ENCODE assay signal across 7 cellular contexts in the genomic region with DNA sequence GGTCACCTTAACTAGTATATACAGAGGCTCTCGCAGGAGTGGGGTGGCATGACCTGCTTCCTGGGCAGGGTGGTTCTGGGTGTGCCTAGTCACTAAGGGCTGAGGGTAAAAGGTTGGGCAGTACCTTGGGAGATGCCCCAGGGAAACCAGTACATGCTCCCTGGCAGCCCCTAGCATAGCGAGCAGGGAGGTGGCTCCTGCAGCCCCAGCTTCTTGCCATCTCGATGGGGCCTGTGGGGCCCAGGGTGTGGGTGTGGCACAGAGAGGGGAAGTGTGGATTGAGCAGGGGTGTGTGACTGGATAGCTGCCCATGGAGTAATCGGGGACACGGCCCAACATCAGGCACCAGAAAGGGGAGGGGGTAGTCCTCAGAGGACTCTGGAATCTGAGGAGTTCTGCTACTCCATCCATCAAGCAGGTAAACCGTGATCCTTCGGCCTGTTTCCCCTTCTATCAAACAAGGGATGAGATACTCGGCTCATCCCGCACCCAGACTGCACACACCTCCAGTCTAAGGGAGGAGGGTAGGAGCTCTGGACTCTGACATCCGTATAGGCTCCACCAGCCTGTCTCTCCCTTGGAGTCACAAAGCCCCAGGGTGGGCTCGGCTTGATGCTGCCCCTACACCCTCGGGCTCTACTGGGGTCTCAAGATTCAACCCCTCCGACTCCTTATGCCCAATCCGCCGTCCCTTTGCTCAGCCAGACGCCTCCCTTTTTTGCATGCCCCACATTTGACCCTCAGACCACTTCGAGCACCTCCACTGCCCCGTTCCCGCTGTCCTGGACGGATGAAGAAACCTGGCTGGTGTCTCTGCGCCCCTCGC. TPM values are rescaled to one million over a fixed set of nuclear protein-coding genes. Genes with fewer than 3 reads are reported as not detected.
DNase-seq lines count a peak whose midpoint lies in the region; FAIRE-seq and TF ChIP-seq lines count a peak whose summit lies in the region.

No MANE protein-coding gene starts in this region.

- H3K4me3 Mint-ChIP-seq in H9 (peak overlapping the region; percentile 91 to 96), osteocyte (ENCODE audit: unreplicated experiment) (peak overlapping the region; percentile 97)

- H4K20me1 ChIP-seq in H9 (ENCODE audit: control insufficient read depth, insufficient read depth, insufficient read length) (no peaks in the 10 kb centered on the region), endothelial cell of umbilical vein (replicated peaks; ENCODE audit: control insufficient read depth, extremely low read depth, insufficient read depth, low read length) (no peaks in the 10 kb centered on the region)

- H3K4me1 ChIP-seq in H9 (ENCODE audit: insufficient read depth, low read length) (no peaks in the 10 kb centered on the region; the same call in 1 of the 2 replicates), endothelial cell of umbilical vein (ENCODE audit: control insufficient read depth, extremely low read depth, insufficient read depth, low read length) (peaks cover 23% of the 10 kb centered on the region)

- H3T11ph ChIP-seq in H9 (ENCODE audit: low read length), result no peak overlapping the region

- TF ChIP-seq CTCF in H9 (conservative IDR thresholded peaks at IDR 0.05), result no peak
- TF ChIP-seq CTCF in endothelial cell of umbilical vein (IDR thresholded peaks at IDR 0.05; ENCODE audit: extremely low read depth in 1 of 2, insufficient read depth in 1 of 2, low read depth in 1 of 2, low read length in 2 of 2), result no peak
- no peak for TF ChIP-seq CTCF in osteocyte (IDR thresholded peaks at IDR 0.05)

- H4K8ac ChIP-seq in H9 (replicated peaks; ENCODE audit: insufficient read length, low read depth, low read length), result no peak overlapping the region

- no peak overlapping the region for H2BK20ac ChIP-seq in H9 (ENCODE audit: low read depth, low read length, poor library complexity, severe bottlenecking)

- FAIRE-seq in endothelial cell of umbilical vein (lab: Jason Lieb, UNC), result no peak

- H3K27me3 ChIP-seq in H9 (ENCODE audit: insufficient read depth, low read length), result no peaks in the 10 kb centered on the region
- no peaks in the 10 kb centered on the region for H3K27me3 ChIP-seq in endothelial cell of umbilical vein (ENCODE audit: control insufficient read depth in 2 of 2, insufficient read depth in 2 of 2, low read length in 2 of 2)

- no peak overlapping the region for H3K23ac ChIP-seq in H9 (ENCODE audit: insufficient read length, low read depth, low read length)

- H3K4ac ChIP-seq in H9 (ENCODE audit: low read depth, low read length), result no peak overlapping the region

- H3K27ac Mint-ChIP-seq in H9 (peak overlapping the region; percentile 82 to 100 (median 99)), osteocyte (ENCODE audit: unreplicated experiment) (peak overlapping the region; percentile 98)

- peaks cover 23% of the 10 kb centered on the region for H3K23me2 ChIP-seq in H9 (ENCODE audit: insufficient read length, low read depth, low read length, poor library complexity, severe bottlenecking)

- H3K27me3 Mint-ChIP-seq in H9 (ENCODE audit: low read depth), result no peaks in the 10 kb centered on the region
- no peaks in the 10 kb centered on the region for H3K27me3 Mint-ChIP-seq in osteocyte (ENCODE audit: unreplicated experiment)

- intact Hi-C loops in endothelial cell of umbilical vein (cut with micrococcal nuclease), result loop anchor here (1.0 to 2.0 kb wide), 9 partner anchors 19 to 299 kb away; a partner anchor contains a TSS

- H2BK5ac ChIP-seq in H9 (ENCODE audit: insufficient read length, low read length), result no peak overlapping the region

- CTCF ChIA-PET in endothelial cell of umbilical vein (lab: Charles Lee), result interaction anchor here (0.7 to 4.6 kb wide), 20 partner anchors 10 to 136 kb away, joined by 3 to 111 read pairs (median 6); a partner anchor contains a TSS

- dilution Hi-C loops in endothelial cell of umbilical vein (cut with MboI; ENCODE audit: extremely low pct_ligation_motif_present, low sequenced_read_pairs), result no loop called here

- H2BK12ac ChIP-seq in H9 (ENCODE audit: insufficient read length, low read depth, low read length), result no peak overlapping the region

- H3K9ac ChIP-seq in H9 (ENCODE audit: extremely low read depth, insufficient read length, low read length) (peak overlapping the region; percentile 96), endothelial cell of umbilical vein (replicated peaks; ENCODE audit: extremely low read depth, insufficient read depth, low read length) (peak overlapping the region; percentile 91)

- H3K36me3 Mint-ChIP-seq in H9 (ENCODE audit: insufficient read depth in 1 of 3, low read depth in 3 of 3), result peaks cover 9 to 19% (median 13%) of the 10 kb centered on the region in 3 experiments
- H3K36me3 Mint-ChIP-seq in osteocyte (ENCODE audit: unreplicated experiment), result peaks cover 10% of the 10 kb centered on the region

- DNase-seq in H9 (peak; percentile 32), RKO (ENCODE audit: low spot score) (peak; percentile 45), endothelial cell of umbilical vein (ENCODE audit: low read depth, low spot score) (no peak), osteocyte (ENCODE audit: extremely low spot score, unreplicated experiment) (no peak), SK-N-DZ (ENCODE audit: low spot score) (no peak), OCI-M2 (lab: John Stamatoyannopoulos, UW; ENCODE audit: unreplicated experiment) (no peak), T-helper 9 cell (no peak)

- H3K4me1 Mint-ChIP-seq in H9, result peaks cover 51 to 52% of the 10 kb centered on the region in 2 experiments
- peaks cover 30% of the 10 kb centered on the region for H3K4me1 Mint-ChIP-seq in osteocyte (ENCODE audit: unreplicated experiment)

- no CpG with 5 or more reads among the region's 22 CpGs for WGBS in H9 (ENCODE audit: extremely low coverage, insufficient read length, low lambda C conversion rate)

- H3K9me3 ChIP-seq in H9 (ENCODE audit: control insufficient read depth, low read depth, low read length) (no peaks in the 10 kb centered on the region), endothelial cell of umbilical vein (replicated peaks; ENCODE audit: control insufficient read depth, insufficient read depth, low read length) (no peaks in the 10 kb centered on the region)

- TSS peak; percentile 17 for BruUV-seq in endothelial cell of umbilical vein (replicated peaks; lab: Mats Ljungman, UMichigan)

- H2AFZ ChIP-seq in H9 (ENCODE audit: low read length), result no peak overlapping the region
- H2AFZ ChIP-seq in endothelial cell of umbilical vein (ENCODE audit: low read depth, low read length), result no peak overlapping the region

- no peak overlapping the region for H2BK15ac ChIP-seq in H9 (ENCODE audit: low read depth, low read length)

- H3K9me1 ChIP-seq in endothelial cell of umbilical vein (replicated peaks; ENCODE audit: control insufficient read depth, extremely low read depth, insufficient read depth, low read length), result no peaks in the 10 kb centered on the region

- H2AK5ac ChIP-seq in H9 (ENCODE audit: insufficient read length, low read length), result no peak overlapping the region

- H3K36me3 ChIP-seq in endothelial cell of umbilical vein (ENCODE audit: control insufficient read depth in 2 of 2, extremely low read depth in 1 of 2, insufficient read depth in 2 of 2, low read length in 2 of 2), result peaks cover 0 to 11% of the 10 kb centered on the region in 2 experiments

- H3K18ac ChIP-seq in H9 (ENCODE audit: insufficient read length, low read depth, low read length), result no peak overlapping the region

- peaks cover 0 to 3% of the 10 kb centered on the region in 2 experiments; a peak in 1 of 5 replicates for H3K9me3 Mint-ChIP-seq in H9
- H3K9me3 Mint-ChIP-seq in osteocyte (ENCODE audit: unreplicated experiment), result no peaks in the 10 kb centered on the region

- H3K4me2 ChIP-seq in H9 (ENCODE audit: insufficient read depth, insufficient read length, low read length), result peak overlapping the region; percentile 85
- H3K4me2 ChIP-seq in endothelial cell of umbilical vein (ENCODE audit: insufficient read depth, low read length), result peak overlapping the region; percentile 22

- H3K27ac ChIP-seq in H9 (ENCODE audit: insufficient read length, low read depth, low read length) (no peak overlapping the region), endothelial cell of umbilical vein (ENCODE audit: insufficient read depth, low read depth, low read length) (peak overlapping the region; percentile 69)

- no peak overlapping the region for H4K91ac ChIP-seq in H9 (ENCODE audit: insufficient read length, low read depth, low read length)

- POLR2A ChIA-PET in endothelial cell of umbilical vein (lab: Charles Lee), result interaction anchor here (2.6 to 3.4 kb wide), 2 partner anchors 25 to 57 kb away, joined by 17 to 20 read pairs; a partner anchor contains a TSS

- peak overlapping the region; percentile 55; the same call in 1 of the 2 replicates for H3K14ac ChIP-seq in H9 (ENCODE audit: insufficient read depth, low read length)

- H3K56ac ChIP-seq in H9 (ENCODE audit: insufficient read length, low read depth, low read length), result no peak overlapping the region

- H3K4me3 ChIP-seq in endothelial cell of umbilical vein (replicated peaks in 1 of 3; ENCODE audit: insufficient read depth in 1 of 3, low read depth in 1 of 3, low read length in 3 of 3), result peak overlapping the region; percentile 67 to 83 (median 73)

- H3K79me1 ChIP-seq in H9 (ENCODE audit: insufficient read depth, low read depth, low read length, poor library complexity, severe bottlenecking), result no peaks in the 10 kb centered on the region

- TF ChIP-seq POLR2A in endothelial cell of umbilical vein (IDR thresholded peaks at IDR 0.05; ENCODE audit: low read depth, low read length), result no peak

- no peak overlapping the region for H4K5ac ChIP-seq in H9 (ENCODE audit: insufficient read length, low read depth, low read length)

- H2BK120ac ChIP-seq in H9 (ENCODE audit: low read depth, low read length, poor library complexity, severe bottlenecking), result no peak overlapping the region

- H3K79me2 ChIP-seq in H9 (ENCODE audit: insufficient read depth, low read length) (peaks cover 2% of the 10 kb centered on the region; the same call in 1 of the 2 replicates), endothelial cell of umbilical vein (ENCODE audit: control insufficient read depth, insufficient read depth, low read length) (peaks cover 36% of the 10 kb centered on the region)

RNA-seq across cellular contexts. Expression of a gene that starts 1.1 kb away (rescaled TPM):
- total RNA-seq in H9 (2021) (18.7 and 18.8 TPM in 2 replicates), endothelial cell of umbilical vein (21.8 TPM in 2 replicates), osteocyte (16.7 and 17.2 TPM in 2 replicates)
- 17.8 and 25.3 TPM in 2 replicates for polyA plus RNA-seq in endothelial cell of umbilical vein
- polyA plus RNA-seq in endothelial cell of umbilical vein (2011; cell fraction: cytosol; rRNA removed), result 6.6 and 9.8 TPM in 2 replicates
- 10.6 and 12.3 TPM in 2 replicates for polyA plus RNA-seq in endothelial cell of umbilical vein (2011; cell fraction: nucleus; rRNA removed)
- polyA plus RNA-seq in endothelial cell of umbilical vein (2012), result 9.5 and 13.9 TPM in 2 replicates
- polyA minus RNA-seq in endothelial cell of umbilical vein, result 7.1 and 11.5 TPM in 2 replicates
- 7.9 TPM for polyA minus RNA-seq in endothelial cell of umbilical vein (2011; cell fraction: cytosol; rRNA and poly(A)+ RNA removed)
- polyA minus RNA-seq in endothelial cell of umbilical vein (2011; cell fraction: nucleus; rRNA and poly(A)+ RNA removed), result 10.5 and 18.6 TPM in 2 replicates
- 4.4 and 4.8 TPM in 2 replicates for polyA plus RNA-seq in SK-N-DZ (2014; cell fraction: cytosol; rRNA removed)
- 4.1 and 4.5 TPM in 2 replicates for polyA plus RNA-seq in SK-N-DZ (2014; cell fraction: nucleus; rRNA removed)

RNA-seq across cellular contexts. Expression of a gene that starts 6.7 kb away (rescaled TPM):
- 16.7 and 17.1 TPM in 2 replicates for total RNA-seq in H9 (2021)
- 6.1 and 7.1 TPM in 2 replicates for total RNA-seq in endothelial cell of umbilical vein
- 12.1 and 16.0 TPM in 2 replicates for polyA plus RNA-seq in endothelial cell of umbilical vein
- 11.7 and 13.0 TPM in 2 replicates for polyA plus RNA-seq in endothelial cell of umbilical vein (2011; cell fraction: cytosol; rRNA removed)
- 4.0 and 4.3 TPM in 2 replicates for polyA plus RNA-seq in endothelial cell of umbilical vein (2011; cell fraction: nucleus; rRNA removed)
- 11.2 and 13.8 TPM in 2 replicates for polyA plus RNA-seq in endothelial cell of umbilical vein (2012)
- 7.5 and 9.7 TPM in 2 replicates for polyA minus RNA-seq in endothelial cell of umbilical vein
- 16.4 TPM for polyA minus RNA-seq in endothelial cell of umbilical vein (2011; cell fraction: cytosol; rRNA and poly(A)+ RNA removed)
- polyA minus RNA-seq in endothelial cell of umbilical vein (2011; cell fraction: nucleus; rRNA and poly(A)+ RNA removed), result 2.9 and 4.2 TPM in 2 replicates
- total RNA-seq in osteocyte, result 7.5 and 8.8 TPM in 2 replicates
- 11.3 and 16.1 TPM in 2 replicates for polyA plus RNA-seq in SK-N-DZ (2014; cell fraction: cytosol; rRNA removed)
- polyA plus RNA-seq in SK-N-DZ (2014; cell fraction: nucleus; rRNA removed), result 5.9 and 7.5 TPM in 2 replicates

RNA-seq across cellular contexts. Expression of a gene that starts 25.4 kb away (rescaled TPM):
- total RNA-seq in H9 (2021) (1,058 and 1,084 TPM in 2 replicates), endothelial cell of umbilical vein (377 and 429 TPM in 2 replicates), osteocyte (333 and 354 TPM in 2 replicates)
- polyA plus RNA-seq in endothelial cell of umbilical vein, result 521 and 593 TPM in 2 replicates
- 366 and 385 TPM in 2 replicates for polyA plus RNA-seq in endothelial cell of umbilical vein (2011; cell fraction: cytosol; rRNA removed)
- 654 and 696 TPM in 2 replicates for polyA plus RNA-seq in endothelial cell of umbilical vein (2011; cell fraction: nucleus; rRNA removed)
- polyA plus RNA-seq in endothelial cell of umbilical vein (2012), result 600 and 631 TPM in 2 replicates
- 702 and 1,022 TPM in 2 replicates for polyA minus RNA-seq in endothelial cell of umbilical vein
- polyA minus RNA-seq in endothelial cell of umbilical vein (2011; cell fraction: cytosol; rRNA and poly(A)+ RNA removed), result 571 TPM
- 298 and 308 TPM in 2 replicates for polyA minus RNA-seq in endothelial cell of umbilical vein (2011; cell fraction: nucleus; rRNA and poly(A)+ RNA removed)
- polyA plus RNA-seq in SK-N-DZ (2014; cell fraction: cytosol; rRNA removed), result 375 and 400 TPM in 2 replicates
- polyA plus RNA-seq in SK-N-DZ (2014; cell fraction: nucleus; rRNA removed), result 509 and 535 TPM in 2 replicates

RNA-seq across cellular contexts. Expression of a gene that starts 36.4 kb away (rescaled TPM):
- total RNA-seq in H9 (2021) (105 and 109 TPM in 2 replicates), endothelial cell of umbilical vein (96.8 and 105 TPM in 2 replicates), osteocyte (130 and 132 TPM in 2 replicates)
- 126 and 150 TPM in 2 replicates for polyA plus RNA-seq in endothelial cell of umbilical vein
- polyA plus RNA-seq in endothelial cell of umbilical vein (2011; cell fraction: cytosol; rRNA removed), result 177 and 193 TPM in 2 replicates
- polyA plus RNA-seq in endothelial cell of umbilical vein (2011; cell fraction: nucleus; rRNA removed), result 97.8 and 107 TPM in 2 replicates
- polyA plus RNA-seq in endothelial cell of umbilical vein (2012), result 117 and 164 TPM in 2 replicates
- 114 and 117 TPM in 2 replicates for polyA minus RNA-seq in endothelial cell of umbilical vein
- polyA minus RNA-seq in endothelial cell of umbilical vein (2011; cell fraction: cytosol; rRNA and poly(A)+ RNA removed), result 73.7 TPM
- polyA minus RNA-seq in endothelial cell of umbilical vein (2011; cell fraction: nucleus; rRNA and poly(A)+ RNA removed), result 19.9 and 22.4 TPM in 2 replicates
- polyA plus RNA-seq in SK-N-DZ (2014; cell fraction: cytosol; rRNA removed), result 85.0 and 86.3 TPM in 2 replicates
- 46.1 and 47.8 TPM in 2 replicates for polyA plus RNA-seq in SK-N-DZ (2014; cell fraction: nucleus; rRNA removed)

RNA-seq across cellular contexts. Expression of a gene that starts 39.9 kb away (rescaled TPM):
- 127 and 136 TPM in 2 replicates for total RNA-seq in H9 (2021)
- total RNA-seq in endothelial cell of umbilical vein, result 102 and 106 TPM in 2 replicates
- polyA plus RNA-seq in endothelial cell of umbilical vein, result 86.6 and 87.8 TPM in 2 replicates
- 88.2 and 98.9 TPM in 2 replicates for polyA plus RNA-seq in endothelial cell of umbilical vein (2011; cell fraction: cytosol; rRNA removed)
- polyA plus RNA-seq in endothelial cell of umbilical vein (2011; cell fraction: nucleus; rRNA removed), result 69.9 and 79.3 TPM in 2 replicates
- 94.9 and 96.3 TPM in 2 replicates for polyA plus RNA-seq in endothelial cell of umbilical vein (2012)
- 81.4 and 123 TPM in 2 replicates for polyA minus RNA-seq in endothelial cell of umbilical vein
- 106 TPM for polyA minus RNA-seq in endothelial cell of umbilical vein (2011; cell fraction: cytosol; rRNA and poly(A)+ RNA removed)
- 19.2 and 22.9 TPM in 2 replicates for polyA minus RNA-seq in endothelial cell of umbilical vein (2011; cell fraction: nucleus; rRNA and poly(A)+ RNA removed)
- 76.2 and 78.3 TPM in 2 replicates for total RNA-seq in osteocyte
- 63.0 and 69.2 TPM in 2 replicates for polyA plus RNA-seq in SK-N-DZ (2014; cell fraction: cytosol; rRNA removed)
- polyA plus RNA-seq in SK-N-DZ (2014; cell fraction: nucleus; rRNA removed), result 59.7 and 69.5 TPM in 2 replicates

Comparison
In these comparisons a context has a peak if more than half of its experiments do, and no peak if none do; other contexts are left out.
1. DNase-seq: peak in H9 (single experiment) and RKO (single experiment); none in endothelial cell of umbilical vein (single experiment), osteocyte (single experiment), SK-N-DZ (single experiment), OCI-M2 (single experiment) and T-helper 9 cell (single experiment).